In the genomic region with DNA sequence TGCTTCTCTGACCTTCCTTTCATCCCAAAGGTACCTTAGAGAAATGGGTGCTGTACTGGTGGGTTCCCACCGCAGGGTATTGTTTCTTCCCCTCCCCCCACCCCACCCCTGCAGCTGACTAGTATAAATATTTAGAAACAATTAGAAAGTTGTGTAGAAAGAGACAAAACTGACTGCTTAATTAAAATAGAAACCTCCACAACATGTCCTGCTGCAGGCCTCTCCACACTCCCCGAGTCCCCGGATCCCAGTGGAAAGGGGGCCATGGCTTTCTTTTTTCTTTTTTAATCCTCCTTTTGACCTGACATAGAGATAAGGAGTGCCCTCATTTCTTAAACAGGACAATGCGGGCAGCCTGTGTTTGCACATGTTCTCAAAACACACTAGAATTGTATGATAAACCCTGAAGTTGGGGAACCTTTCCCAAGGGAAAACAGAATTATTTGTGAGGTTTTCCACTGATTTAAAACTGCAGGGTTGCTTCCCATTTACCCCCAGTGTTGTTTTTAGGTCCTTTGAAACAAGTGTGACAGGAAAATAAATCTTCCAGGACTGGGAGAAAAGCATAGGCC, we compare ENCODE assay signal across 9 cellular contexts. TPM values are rescaled to one million over a fixed set of nuclear protein-coding genes. Genes with fewer than 3 reads are reported as not detected.
DNase-seq lines count a peak whose midpoint lies in the region.
"Had no signal": no experiment of that assay in that cellular context is flagged by ENCODE, and none has a peak within 500 bp of the region (broad histone marks: within the 10 kb centered on the region; RNA-seq: fewer than 3 reads in every experiment).

No MANE protein-coding gene starts in this region.

- H3K9me3 Mint-ChIP-seq in activated T-helper 1 cell treated with anti-CD3 and anti-CD28 coated beads, Interleukin-12 subunit alpha, Interleukin-12 subunit beta, Interleukin-2, Interleukin-4 antibody, amounts not matched to agents 30 ng/mL and 10 ng/mL and 1 ng/mL, durations not matched to agents 14 hours and 24 hours and 36 hours, result no peaks in the 10 kb centered on the region

- no peak for DNase-seq in activated T-helper 1 cell treated with anti-CD3 and anti-CD28 coated beads, Interleukin-12 subunit alpha, Interleukin-12 subunit beta, Interleukin-2, Interleukin-4 antibody, amounts not matched to agents 30 ng/mL and 10 ng/mL and 1 ng/mL, durations not matched to agents 14 hours and 24 hours and 36 hours (ENCODE audit: low spot score)
- DNase-seq in foreskin melanocyte, result no peak
- DNase-seq in NAMALWA (ENCODE audit: low spot score), result no peak
- no peak for DNase-seq in HUDEP-2 (lab: John Stamatoyannopoulos, UW; ENCODE audit: unreplicated experiment in 76 of 76)
- DNase-seq in NCI-H1105 treated with DMSO at 0.1 percent for 48 hours (lab: John Stamatoyannopoulos, UW), result no peak

- H3K27ac Mint-ChIP-seq in activated T-helper 1 cell treated with anti-CD3 and anti-CD28 coated beads, Interleukin-12 subunit alpha, Interleukin-12 subunit beta, Interleukin-2, Interleukin-4 antibody, amounts not matched to agents 30 ng/mL and 10 ng/mL and 1 ng/mL, durations not matched to agents 14 hours and 24 hours and 36 hours, result no peak overlapping the region

- peaks cover 27% of the 10 kb centered on the region for H3K4me1 Mint-ChIP-seq in activated T-helper 1 cell treated with anti-CD3 and anti-CD28 coated beads, Interleukin-12 subunit alpha, Interleukin-12 subunit beta, Interleukin-2, Interleukin-4 antibody, amounts not matched to agents 30 ng/mL and 10 ng/mL and 1 ng/mL, durations not matched to agents 14 hours and 24 hours and 36 hours (ENCODE audit: low read depth)

- H3K27me3 Mint-ChIP-seq in activated T-helper 1 cell treated with anti-CD3 and anti-CD28 coated beads, Interleukin-12 subunit alpha, Interleukin-12 subunit beta, Interleukin-2, Interleukin-4 antibody, amounts not matched to agents 30 ng/mL and 10 ng/mL and 1 ng/mL, durations not matched to agents 14 hours and 24 hours and 36 hours (ENCODE audit: insufficient read depth), result peaks cover 30% of the 10 kb centered on the region

- peak overlapping the region; percentile 78 for H3K4me3 Mint-ChIP-seq in activated T-helper 1 cell treated with anti-CD3 and anti-CD28 coated beads, Interleukin-12 subunit alpha, Interleukin-12 subunit beta, Interleukin-2, Interleukin-4 antibody, amounts not matched to agents 30 ng/mL and 10 ng/mL and 1 ng/mL, durations not matched to agents 14 hours and 24 hours and 36 hours

- H3K4me3 ChIP-seq in GM08714 (ENCODE audit: low read length) (peak overlapping the region; percentile 26; the same call in 1 of the 2 replicates), skin epidermis (peak overlapping the region; percentile 49 to 84 (median 70))

- H3K36me3 Mint-ChIP-seq in activated T-helper 1 cell treated with anti-CD3 and anti-CD28 coated beads, Interleukin-12 subunit alpha, Interleukin-12 subunit beta, Interleukin-2, Interleukin-4 antibody, amounts not matched to agents 30 ng/mL and 10 ng/mL and 1 ng/mL, durations not matched to agents 14 hours and 24 hours and 36 hours (ENCODE audit: low read depth), result peaks cover 12% of the 10 kb centered on the region

- H3K27ac ChIP-seq in layer of hippocampus (ENCODE audit: low read depth, low read length) (peak overlapping the region; percentile 99), skin epidermis (peak overlapping the region in 13 of 21 experiments; percentile 30 to 96 (median 89))
- H3K27ac ChIP-seq: neutrophil had no signal

- H3K27me3 ChIP-seq in layer of hippocampus (ENCODE audit: control insufficient read depth, insufficient read depth, low read length), result no peaks in the 10 kb centered on the region
- H3K27me3 ChIP-seq: neutrophil had no signal

- intact Hi-C loops in activated T-helper 1 cell treated with anti-CD3 and anti-CD28 coated beads, Interleukin-12 subunit alpha, Interleukin-12 subunit beta, Interleukin-2, Interleukin-4 antibody, amounts not matched to agents 30 ng/mL and 10 ng/mL and 1 ng/mL, durations not matched to agents 14 hours and 24 hours and 36 hours (cut with micrococcal nuclease), result loop anchor here (1.0 to 10.0 kb wide), 4 partner anchors 57 to 190 kb away; no protein-coding TSS in a partner anchor

RNA-seq across cellular contexts. Expression of a gene that starts 1.7 kb away (rescaled TPM):
- total RNA-seq in activated T-helper 1 cell treated with anti-CD3 and anti-CD28 coated beads, Interleukin-12 subunit alpha, Interleukin-12 subunit beta, Interleukin-2, Interleukin-4 antibody, amounts not matched to agents 30 ng/mL and 10 ng/mL and 1 ng/mL, durations not matched to agents 14 hours and 24 hours and 36 hours, result 0.49 and 0.69 TPM in 2 replicates
